Comparison of ENCODE assay signal across 1 cellular context in genomic region chr2:134244587-134244986, GRCh38.
TF ChIP-seq lines count a peak whose summit lies in the region.

No MANE protein-coding gene starts in this region.

TF ChIP-seq in IMR-90, 13 proteins besides CTCF, POLR2A, EP300 and RAD21 (continued from another document):
- TF ChIP-seq ELK1 (IDR thresholded peaks at IDR 0.05; ENCODE audit: borderline replicate concordance, low read depth, low read length), result no peak
- TF ChIP-seq CEBPB (IDR thresholded peaks at IDR 0.05; ENCODE audit: low read depth, low read length), result no peak
- no peak for TF ChIP-seq RFX5 (IDR thresholded peaks at IDR 0.05; ENCODE audit: low read depth, low read length)
- no peak for TF ChIP-seq CHD1 (IDR thresholded peaks at IDR 0.05; ENCODE audit: low read depth, low read length)
TF ChIP-seq in IMR-90: peak in this region for 0.
